Comparison of ENCODE assay signal across 20 cellular contexts in genomic region chr10:3527869-3528268, GRCh38.
DNase-seq lines count a peak whose midpoint lies in the region; ATAC-seq, FAIRE-seq and TF ChIP-seq lines count a peak whose summit lies in the region.
"Had no signal": no experiment of that assay in that cellular context is flagged by ENCODE, and none has a peak within 500 bp of the region (broad histone marks: within the 10 kb centered on the region; RNA-seq: fewer than 3 reads in every experiment).

No MANE protein-coding gene starts in this region.

- H3K36me3 ChIP-seq in gastroesophageal sphincter (no peaks in the 10 kb centered on the region), smooth muscle cell (ENCODE audit: low read depth) (no peaks in the 10 kb centered on the region)

- WGBS in gastroesophageal sphincter (ENCODE audit: low coverage in 1 of 2), 2 donors, result 56 to 70% methylated on average over 4 to 5 of the region's 5 CpGs
- 43% methylated on average over 5 of the region's 5 CpGs for WGBS in smooth muscle cell (ENCODE audit: low lambda C conversion rate)

- TF ChIP-seq POLR2A in gastroesophageal sphincter (IDR thresholded peaks at IDR 0.05), result no peak

- no peaks in the 10 kb centered on the region for H3K79me2 ChIP-seq in smooth muscle cell (ENCODE audit: low read depth)

- H3K27me3 ChIP-seq in gastroesophageal sphincter (no peaks in the 10 kb centered on the region), smooth muscle cell (ENCODE audit: low read depth) (no peaks in the 10 kb centered on the region)

- H2AFZ ChIP-seq in smooth muscle cell (ENCODE audit: low read depth), result no peak overlapping the region

- TF ChIP-seq CTCF in gastroesophageal sphincter (IDR thresholded peaks at IDR 0.05) (no peak), smooth muscle cell (IDR thresholded peaks at IDR 0.05; ENCODE audit: borderline replicate concordance, insufficient read depth, poor library complexity, severe bottlenecking) (no peak)

- ATAC-seq in gastroesophageal sphincter, result no peak
- no peak for ATAC-seq in HG02678 (IDR thresholded peaks at IDR 0.05; ENCODE audit: unreplicated experiment)
- ATAC-seq in esophagus mucosa, result no peak
- ATAC-seq: natural killer cell treated with Interleukin-12 subunit alpha and Interleukin-12 subunit beta and Interleukin-15 and Interleukin-18, amount 100 ng/mL, for 72 hours; psoas muscle had no signal

- H3F3A ChIP-seq in smooth muscle cell (ENCODE audit: low read depth), result peaks cover 20% of the 10 kb centered on the region

- H3K27ac ChIP-seq in gastroesophageal sphincter, result peak overlapping the region; percentile 34 to 81 (median 63)
- peak overlapping the region; percentile 88 for H3K27ac ChIP-seq in smooth muscle cell (ENCODE audit: low read depth)

- DNase-seq in AG20443 (ENCODE audit: low spot score) (peak; percentile 69), RPMI7951 (ENCODE audit: low read depth) (peak; percentile 97), smooth muscle cell (lab: John Stamatoyannopoulos, UW; ENCODE audit: unreplicated experiment) (no peak), HTR-8/SVneo (ENCODE audit: insufficient read length, low spot score) (no peak)
- DNase-seq in activated CD4-positive, alpha-beta T cell treated with anti-CD3 and anti-CD28 coated beads, Interleukin-2, amount 50 U/mL, for 48 hours, result no peak
- DNase-seq: activated CD4-positive, alpha-beta T cell treated with anti-CD3 and anti-CD28 coated beads, Interleukin-2, amount 50 U/mL, for 1 hour; activated gamma-delta T cell; H7; islet precursor cell; NCI-H2029; NCI-H510A treated with DMSO at 0.1 percent for 48 hours; psoas muscle; stimulated activated naive CD8-positive, alpha-beta T cell treated with anti-CD3 and anti-CD28 coated beads, Interleukin-15, Interleukin-2, amounts not matched to agents 100 U/mL and 50 U/mL, for 24 hours; T-helper 1 cell had no signal

- H3K4me3 ChIP-seq in gastroesophageal sphincter (no peak overlapping the region), smooth muscle cell (no peak overlapping the region)
- H3K4me3 ChIP-seq: psoas muscle had no signal

- TF ChIP-seq EP300 in gastroesophageal sphincter (IDR thresholded peaks at IDR 0.05), result no peak

- peak overlapping the region; percentile 38 for H3K4me2 ChIP-seq in smooth muscle cell

- H3K4me1 ChIP-seq in gastroesophageal sphincter, result peaks cover 0 to 42% (median 3%) of the 10 kb centered on the region in 3 donors
- peaks cover 11% of the 10 kb centered on the region for H3K4me1 ChIP-seq in smooth muscle cell (ENCODE audit: low read depth)

- no peaks in the 10 kb centered on the region for H4K20me1 ChIP-seq in smooth muscle cell (ENCODE audit: low read depth)

- peak overlapping the region; percentile 34 for H3K9ac ChIP-seq in smooth muscle cell (ENCODE audit: low read depth)

- FAIRE-seq in HTR-8/SVneo (lab: Jason Lieb, UNC), result no peak
- FAIRE-seq: colon, urothelium cell line had no signal

- H3K9me3 ChIP-seq in gastroesophageal sphincter (no peaks in the 10 kb centered on the region), smooth muscle cell (replicated peaks; ENCODE audit: low read depth) (no peaks in the 10 kb centered on the region)
- H3K9me3 ChIP-seq: psoas muscle had no signal

Comparison
In these comparisons a context has a peak if more than half of its experiments do, and no peak if none do; other contexts are left out.
1. DNase-seq: peak in AG20443 (single experiment) and RPMI7951 (single experiment); none in smooth muscle cell (single experiment), HTR-8/SVneo (single experiment) and activated CD4-positive, alpha-beta T cell treated with anti-CD3 and anti-CD28 coated beads, Interleukin-2, amount 50 U/mL, for 48 hours (0 of 2).